ENCODE assay signal across 7 cellular contexts in genomic region chr7:88597941-88598425, GRCh38.
"Had no signal": no experiment of that assay in that cellular context is flagged by ENCODE, and none has a peak within 500 bp of the region (broad histone marks: within the 10 kb centered on the region; RNA-seq: fewer than 3 reads in every experiment).

No MANE protein-coding gene starts in this region.

- H3K27ac Mint-ChIP-seq: GM23338, HFFc6 had no signal

- H3K4me2 ChIP-seq: GM23338 had no signal

- H3K9me3 Mint-ChIP-seq: GM23338 had no signal

- DNase-seq: H9, HFFc6, IMR-90, KG1 had no signal

- H3K4me3 ChIP-seq: GM23338, K562 had no signal

- H3K4me3 Mint-ChIP-seq: GM23338, H9, HFFc6 had no signal

- H2AFZ ChIP-seq: GM23338 had no signal

- ATAC-seq: GM23338, HCT116, K562 had no signal
